Comparison of ENCODE assay signal across 1 cellular context in genomic region chr1:16649960-16650359, GRCh38.
TF ChIP-seq lines count a peak whose summit lies in the region.

No MANE protein-coding gene starts in this region.

TF ChIP-seq in HepG2, 621 proteins besides CTCF, POLR2A, EP300 and RAD21:
- 0 out of 2 replicates have a peak, but pooled peaks have one; percentile 19 for TF ChIP-seq FOXJ3 (CRISPR knock-in tag; IDR thresholded peaks at IDR 0.05; ENCODE audit: borderline replicate concordance)
TF ChIP-seq in HepG2: peak in this region for 1; not testable (repeated sequence) for 620.
